Comparison of ENCODE assay signal across 10 cellular contexts in the genomic region with DNA sequence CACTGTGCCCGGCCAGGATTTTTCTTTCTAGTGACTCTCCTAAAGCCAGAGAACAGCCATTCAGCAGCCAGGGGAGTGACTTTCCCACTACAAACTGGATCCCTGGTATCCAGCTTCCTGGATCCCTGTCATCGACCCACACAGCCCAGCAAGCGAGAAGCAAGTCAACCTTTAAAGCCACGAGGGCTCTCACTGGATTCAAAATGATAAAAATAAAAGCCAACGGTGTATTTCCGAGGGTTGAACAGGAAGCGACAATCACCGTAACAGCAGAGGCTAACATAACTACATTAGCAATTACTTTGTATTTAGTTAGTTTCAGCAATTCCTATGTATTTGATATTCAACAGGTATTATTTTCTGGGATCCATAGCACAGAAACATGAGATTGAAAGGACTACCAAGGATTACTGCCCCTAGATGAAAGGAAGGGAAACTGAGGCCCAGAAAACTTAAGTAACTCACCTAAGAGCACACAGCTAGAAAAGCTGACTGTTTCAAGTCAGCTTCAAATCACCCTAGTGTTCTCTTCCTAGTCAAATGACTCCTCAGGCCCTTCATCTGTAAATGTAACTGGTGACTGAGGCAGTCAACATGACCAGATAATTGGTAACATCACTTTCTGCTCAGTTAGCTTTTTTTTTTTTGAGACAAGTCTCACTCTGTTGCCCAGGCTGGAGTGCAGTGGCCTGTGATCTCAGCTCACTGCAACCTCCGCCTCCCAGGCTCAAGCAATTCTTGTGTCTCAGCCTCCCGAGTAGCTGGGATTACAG. TPM values are rescaled to one million over a fixed set of nuclear protein-coding genes. Genes with fewer than 3 reads are reported as not detected.
DNase-seq lines count a peak whose midpoint lies in the region; ATAC-seq and TF ChIP-seq lines count a peak whose summit lies in the region.
"Had no signal": no experiment of that assay in that cellular context is flagged by ENCODE, and none has a peak within 500 bp of the region (broad histone marks: within the 10 kb centered on the region; RNA-seq: fewer than 3 reads in every experiment).

No MANE protein-coding gene starts in this region.

- peak overlapping the region; percentile 63 for H3K27ac Mint-ChIP-seq in neural progenitor cell

- ATAC-seq in GM21447 (IDR thresholded peaks at IDR 0.05; ENCODE audit: unreplicated experiment) = no peak
- ATAC-seq: HCT116 had no signal

- H3K9me3 Mint-ChIP-seq in neural progenitor cell = peaks cover 10% of the 10 kb centered on the region

- peaks cover 11% of the 10 kb centered on the region for H3F3A ChIP-seq in neural progenitor cell (ENCODE audit: low read depth)

- peaks cover 13% of the 10 kb centered on the region for H3K36me3 Mint-ChIP-seq in neural progenitor cell

- H3K4me2 ChIP-seq in BLaER1 (peak overlapping the region; percentile 89), neural progenitor cell (no peak overlapping the region)

- no peak overlapping the region for H2AFZ ChIP-seq in neural progenitor cell (replicated peaks)

- H3K4me3 ChIP-seq in BLaER1 (peak overlapping the region; percentile 26), duodenal mucosa (ENCODE audit: low read depth in 1 of 2, low read length in 2 of 2) (no peak overlapping the region), neural progenitor cell (no peak overlapping the region)

- H3K9ac ChIP-seq in BLaER1 (peak overlapping the region; percentile 70), duodenal mucosa (ENCODE audit: low read depth in 1 of 2, low read length in 2 of 2) (peak overlapping the region; percentile 0 to 16), neural progenitor cell (no peak overlapping the region)

- no peak for TF ChIP-seq CTCF in neural progenitor cell (IDR thresholded peaks at IDR 0.05)

- peaks cover 74% of the 10 kb centered on the region for H3K4me1 ChIP-seq in BLaER1
- H3K4me1 ChIP-seq in duodenal mucosa (ENCODE audit: control insufficient read depth in 1 of 2, insufficient read depth in 2 of 2, low read length in 2 of 2) = peaks cover 21 to 26% of the 10 kb centered on the region in 2 donors
- H3K4me1 ChIP-seq in neural progenitor cell = no peaks in the 10 kb centered on the region

- H3K36me3 ChIP-seq in BLaER1 = peaks cover 12% of the 10 kb centered on the region; the same call in 1 of the 2 replicates
- H3K36me3 ChIP-seq in duodenal mucosa (ENCODE audit: control insufficient read depth in 1 of 2, insufficient read depth in 2 of 2, low read length in 2 of 2) = peaks cover 4 to 5% of the 10 kb centered on the region in 2 donors
- peaks cover 4% of the 10 kb centered on the region for H3K36me3 ChIP-seq in neural progenitor cell

- peaks cover 22% of the 10 kb centered on the region for H3K4me1 Mint-ChIP-seq in neural progenitor cell

- no peaks in the 10 kb centered on the region for H3K27me3 ChIP-seq in BLaER1
- no peaks in the 10 kb centered on the region for H3K27me3 ChIP-seq in duodenal mucosa (ENCODE audit: control insufficient read depth in 1 of 2, insufficient read depth in 2 of 2, low read length in 2 of 2)
- H3K27me3 ChIP-seq in neural progenitor cell = no peaks in the 10 kb centered on the region

- no peak overlapping the region for H3K4me3 Mint-ChIP-seq in neural progenitor cell

- H3K79me2 ChIP-seq in neural progenitor cell (ENCODE audit: low read depth) = peaks cover 40% of the 10 kb centered on the region

- H3K27me3 Mint-ChIP-seq in neural progenitor cell (ENCODE audit: insufficient read depth, low read depth) = peaks cover 14% of the 10 kb centered on the region

- peaks cover 12% of the 10 kb centered on the region for H3K9me3 ChIP-seq in BLaER1
- peaks cover 0 to 5% of the 10 kb centered on the region in 2 donors for H3K9me3 ChIP-seq in duodenal mucosa (ENCODE audit: control insufficient read depth in 1 of 2, low read length in 2 of 2)
- no peaks in the 10 kb centered on the region for H3K9me3 ChIP-seq in neural progenitor cell (ENCODE audit: low read depth)

- peak; percentile 64 for DNase-seq in OCI-M1 (lab: John Stamatoyannopoulos, UW)
- no peak for DNase-seq in neural progenitor cell (ENCODE audit: low spot score)
- no peak for DNase-seq in LoVo (ENCODE audit: low spot score)
- no peak for DNase-seq in NCI-H1930 (lab: John Stamatoyannopoulos, UW)
- DNase-seq in stimulated activated CD4-positive, alpha-beta T cell treated with anti-CD3 and anti-CD28 coated beads, Interleukin-2, amount 100 ng/mL, for 24 hours = no peak
- DNase-seq: NCI-H187 had no signal

- H4K20me1 ChIP-seq in BLaER1 = no peaks in the 10 kb centered on the region
- H4K20me1 ChIP-seq in neural progenitor cell (ENCODE audit: low read depth) = peaks cover 6% of the 10 kb centered on the region

- H3K27ac ChIP-seq in BLaER1 = peak overlapping the region; percentile 84
- H3K27ac ChIP-seq in duodenal mucosa (ENCODE audit: low read depth, low read length) = no peak overlapping the region
- H3K27ac ChIP-seq in neural progenitor cell = no peak overlapping the region

RNA-seq across cellular contexts. Expression of a gene that starts 2.7 kb away (rescaled TPM):
- total RNA-seq in neural progenitor cell (ENCODE audit: low replicate concordance) = 1.0 and 3.3 TPM in 2 replicates

RNA-seq across cellular contexts. Expression of a gene that starts 24.5 kb away (rescaled TPM):
- total RNA-seq in neural progenitor cell (ENCODE audit: low replicate concordance) = not detected in 2 replicates

RNA-seq across cellular contexts. Expression of a gene that starts 28.1 kb away (rescaled TPM):
- total RNA-seq in neural progenitor cell (ENCODE audit: low replicate concordance) = 1.2 and 3.3 TPM in 2 replicates

RNA-seq across cellular contexts. Expression of a gene that starts 51.2 kb away (rescaled TPM):
- total RNA-seq in neural progenitor cell (ENCODE audit: low replicate concordance) = 28.6 and 69.9 TPM in 2 replicates

RNA-seq across cellular contexts. Expression of a gene that starts 58.4 kb away (rescaled TPM):
- 4.0 TPM in 1 of 2 replicates, not detected in the other for total RNA-seq in neural progenitor cell (ENCODE audit: low replicate concordance)
